In the genomic region with DNA sequence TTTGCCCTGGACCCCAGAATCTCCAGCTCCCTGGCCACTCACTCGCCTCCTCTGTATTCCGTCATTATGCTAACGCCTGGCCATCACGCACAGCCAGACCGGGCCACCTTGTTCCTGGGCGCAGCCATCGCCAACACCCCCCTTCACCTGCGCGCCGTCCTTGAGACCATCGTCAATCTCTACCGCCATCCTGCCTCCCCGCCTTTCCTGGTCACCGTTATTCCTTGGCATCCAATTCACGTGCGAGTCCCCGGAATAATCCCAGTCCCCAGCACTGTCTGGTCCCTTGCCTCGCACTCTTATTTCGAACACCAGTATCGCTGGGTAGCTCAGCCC, we compare ENCODE assay signal across 8 cellular contexts. TPM values are rescaled to one million over a fixed set of nuclear protein-coding genes. Genes with fewer than 3 reads are reported as not detected.
A peak's percentile ranks its signal among the peaks of the same experiment; 100 is the strongest.
DNase-seq lines count a peak whose midpoint lies in the region; ATAC-seq and TF ChIP-seq lines count a peak whose summit lies in the region.

No MANE protein-coding gene starts in this region.

- no peak overlapping the region for H3K9ac ChIP-seq in parathyroid adenoma

- peak overlapping the region; percentile 65 for H3K27ac ChIP-seq in parathyroid adenoma

- H2AFZ ChIP-seq in parathyroid adenoma = peak overlapping the region; percentile 94

- H3K79me2 ChIP-seq in parathyroid adenoma = no peaks in the 10 kb centered on the region

- H3K27ac Mint-ChIP-seq in activated CD4-positive, alpha-beta T cell treated with anti-CD3 and anti-CD28 coated beads, Interleukin-2, amount 10 ng/mL, durations not matched to agents 7 days and 5 days = peak overlapping the region; percentile 94
- H3K27ac Mint-ChIP-seq in T-cell = peak overlapping the region; percentile 86 to 94

- H3K4me1 Mint-ChIP-seq in activated CD4-positive, alpha-beta T cell treated with anti-CD3 and anti-CD28 coated beads, Interleukin-2, amount 10 ng/mL, durations not matched to agents 7 days and 5 days = peaks cover 33% of the 10 kb centered on the region
- H3K4me1 Mint-ChIP-seq in T-cell = peaks cover 22 to 32% (median 31%) of the 10 kb centered on the region in 3 donors

- DNase-seq in activated CD4-positive, alpha-beta T cell treated with anti-CD3 and anti-CD28 coated beads, Interleukin-2, amount 10 ng/mL, durations not matched to agents 7 days and 5 days = no peak
- no peak for DNase-seq in activated CD4-positive, alpha-beta T cell treated with anti-CD3 and anti-CD28 coated beads, Interleukin-2, amount 50 U/mL, for 48 hours
- DNase-seq in T-cell (no peak), fibroblast of villous mesenchyme (ENCODE audit: low read depth) (peak; percentile 21), activated gamma-delta T cell (lab: John Stamatoyannopoulos, UW) (no peak)

- no peaks in the 10 kb centered on the region for H3K27me3 ChIP-seq in parathyroid adenoma (ENCODE audit: control insufficient read depth, insufficient read depth, low read length)

- H3K9me3 Mint-ChIP-seq in activated CD4-positive, alpha-beta T cell treated with anti-CD3 and anti-CD28 coated beads, Interleukin-2, amount 10 ng/mL, durations not matched to agents 7 days and 5 days = no peaks in the 10 kb centered on the region
- no peaks in the 10 kb centered on the region for H3K9me3 Mint-ChIP-seq in T-cell

- H3K27me3 Mint-ChIP-seq in activated CD4-positive, alpha-beta T cell treated with anti-CD3 and anti-CD28 coated beads, Interleukin-2, amount 10 ng/mL, durations not matched to agents 7 days and 5 days = no peaks in the 10 kb centered on the region
- H3K27me3 Mint-ChIP-seq in T-cell = no peaks in the 10 kb centered on the region

- H3K4me3 ChIP-seq in fibroblast of villous mesenchyme (ENCODE audit: low read depth, low read length) = peak overlapping the region; percentile 74
- H3K4me3 ChIP-seq in parathyroid adenoma (ENCODE audit: low read depth, low read length) = peak overlapping the region; percentile 76

- ATAC-seq in T-cell (replicated peaks in 1 of 4) (peak in 1 of 4 experiments; percentile 1), GM19463 (IDR thresholded peaks at IDR 0.05; ENCODE audit: unreplicated experiment) (no peak), GM19452 (IDR thresholded peaks at IDR 0.05; ENCODE audit: unreplicated experiment) (no peak)

- H3K4me3 Mint-ChIP-seq in activated CD4-positive, alpha-beta T cell treated with anti-CD3 and anti-CD28 coated beads, Interleukin-2, amount 10 ng/mL, durations not matched to agents 7 days and 5 days = peak overlapping the region; percentile 93
- H3K4me3 Mint-ChIP-seq in T-cell = peak overlapping the region; percentile 91 to 99 (median 92)

- no peaks in the 10 kb centered on the region for H3K9me3 ChIP-seq in parathyroid adenoma (ENCODE audit: control insufficient read depth, low read length)

- CTCF ChIA-PET in activated CD4-positive, alpha-beta T cell treated with anti-CD3 and anti-CD28 coated beads, Interleukin-2, amount 10 ng/mL, durations not matched to agents 7 days and 5 days (lab: Charles Lee) = interaction anchor here (1.0 to 2.5 kb wide), 5 partner anchors 10 to 152 kb away, joined by 3 to 13 read pairs (median 3); partner anchors contain the start of genes ZNF646 and ZNF668
- CTCF ChIA-PET in T-cell (lab: Charles Lee) = interaction anchor here in 1 of 2 donors (0.7 kb wide), 1 partner anchor 24 kb away, joined by 3 read pairs; the partner anchor contains the start of gene KAT8

- no peaks in the 10 kb centered on the region for H3K4me1 ChIP-seq in parathyroid adenoma

- POLR2A ChIA-PET in activated CD4-positive, alpha-beta T cell treated with anti-CD3 and anti-CD28 coated beads, Interleukin-2, amount 10 ng/mL, durations not matched to agents 7 days and 5 days (lab: Charles Lee) = no interaction called here
- POLR2A ChIA-PET in T-cell (lab: Charles Lee) = interaction anchor here (0.6 to 0.9 kb wide), 3 partner anchors 10 to 28 kb away, joined by 3 read pairs; no protein-coding TSS in a partner anchor

- H3K36me3 Mint-ChIP-seq in activated CD4-positive, alpha-beta T cell treated with anti-CD3 and anti-CD28 coated beads, Interleukin-2, amount 10 ng/mL, durations not matched to agents 7 days and 5 days (ENCODE audit: low read depth) = peaks cover 11% of the 10 kb centered on the region
- peaks cover 10% of the 10 kb centered on the region for H3K36me3 Mint-ChIP-seq in T-cell

- TF ChIP-seq CTCF in fibroblast of villous mesenchyme (IDR thresholded peaks at IDR 0.05; ENCODE audit: insufficient read depth, low read depth, low read length) = no peak
- TF ChIP-seq CTCF in parathyroid adenoma (IDR thresholded peaks at IDR 0.05) = no peak

- H3K36me3 ChIP-seq in parathyroid adenoma (ENCODE audit: control insufficient read depth, insufficient read depth, low read length) = no peaks in the 10 kb centered on the region

- peak overlapping the region; percentile 87 for H3K4me2 ChIP-seq in parathyroid adenoma (ENCODE audit: low read length)

RNA-seq across cellular contexts. Expression of gene VKORC1, which starts 0.5 kb away (rescaled TPM):
- 10 to 100 TPM; 55.5 to 59.3 TPM for total RNA-seq in activated CD4-positive, alpha-beta T cell treated with anti-CD3 and anti-CD28 coated beads, Interleukin-2, amount 10 ng/mL, durations not matched to agents 7 days and 5 days
- 10 to 100 TPM; 31.8 to 66.4 (median 56.9) TPM for total RNA-seq in T-cell
- 68.2 and 76.0 TPM in 2 replicates for total RNA-seq in fibroblast of villous mesenchyme

RNA-seq across cellular contexts. Expression of gene PRSS53, which starts 5.3 kb away (rescaled TPM):
- 1 to 10 TPM; 3.5 to 5.7 TPM for total RNA-seq in activated CD4-positive, alpha-beta T cell treated with anti-CD3 and anti-CD28 coated beads, Interleukin-2, amount 10 ng/mL, durations not matched to agents 7 days and 5 days
- total RNA-seq in T-cell (10 to 100 TPM in 3 of 5 donors, 1 to 10 TPM in 2; 4.5 to 15.3 (median 13.1) TPM), fibroblast of villous mesenchyme (1.7 and 1.9 TPM in 2 replicates)

RNA-seq across cellular contexts. Expression of gene BCKDK, which starts 14.1 kb away (rescaled TPM):
- 10 to 100 TPM; 23.0 to 23.5 TPM for total RNA-seq in activated CD4-positive, alpha-beta T cell treated with anti-CD3 and anti-CD28 coated beads, Interleukin-2, amount 10 ng/mL, durations not matched to agents 7 days and 5 days
- total RNA-seq in T-cell (10 to 100 TPM in 3 of 5 donors, 1 to 10 TPM in 2; 7.6 to 21.3 (median 19.3) TPM), fibroblast of villous mesenchyme (28.1 and 34.1 TPM in 2 replicates)

RNA-seq across cellular contexts. Expression of gene ZNF646, which starts 19.8 kb away (rescaled TPM):
- 10 to 100 TPM; 28.3 to 33.3 TPM for total RNA-seq in activated CD4-positive, alpha-beta T cell treated with anti-CD3 and anti-CD28 coated beads, Interleukin-2, amount 10 ng/mL, durations not matched to agents 7 days and 5 days
- total RNA-seq in T-cell (10 to 100 TPM; 21.1 to 47.7 (median 44.1) TPM), fibroblast of villous mesenchyme (13.4 and 15.8 TPM in 2 replicates)

RNA-seq across cellular contexts. Expression of gene ZNF668, which starts 20.0 kb away (rescaled TPM):
- 10 to 100 TPM; 11.2 to 12.9 TPM for total RNA-seq in activated CD4-positive, alpha-beta T cell treated with anti-CD3 and anti-CD28 coated beads, Interleukin-2, amount 10 ng/mL, durations not matched to agents 7 days and 5 days
- total RNA-seq in T-cell = 10 to 100 TPM; 12.3 to 14.4 (median 14.3) TPM
- 16.0 and 27.1 TPM in 2 replicates for total RNA-seq in fibroblast of villous mesenchyme
